Comparison of ENCODE assay signal across 7 cellular contexts in genomic region chr5:175729829-175730277, GRCh38.
DNase-seq lines count a peak whose midpoint lies in the region; ATAC-seq, FAIRE-seq and TF ChIP-seq lines count a peak whose summit lies in the region.

No MANE protein-coding gene starts in this region.

- ATAC-seq in GM18498 (IDR thresholded peaks at IDR 0.05; ENCODE audit: unreplicated experiment) (peak; percentile 87), HG03135 (IDR thresholded peaks at IDR 0.05; ENCODE audit: unreplicated experiment) (peak; percentile 81), WTC11 (peak; percentile 87)

- CTCF ChIA-PET in WTC11 (lab: Charles Lee) = interaction anchor here (0.5 to 8.3 kb wide), 128 partner anchors 11 to 1045 kb away, joined by 3 to 302 read pairs (median 6); partner anchors contain the start of genes CLTB, CPLX2, HIGD2A and KIAA1191

- H3K4me3 Mint-ChIP-seq in WTC11 (peak overlapping the region; percentile 74), immature natural killer cell (peak overlapping the region in 1 of 5 donors; percentile 17)

- H3K27me3 ChIP-seq in bronchial epithelial cell (ENCODE audit: control insufficient read depth, insufficient read depth, low read length) = no peaks in the 10 kb centered on the region

- H3K36me3 Mint-ChIP-seq in WTC11 (peaks cover 11% of the 10 kb centered on the region), immature natural killer cell (no peaks in the 10 kb centered on the region)

- H3K4me3 ChIP-seq in bronchial epithelial cell (ENCODE audit: low read depth, low read length) = no peak overlapping the region

- peak; percentile 98 for TF ChIP-seq CTCF in WTC11 (IDR thresholded peaks at IDR 0.05)
- TF ChIP-seq CTCF in bronchial epithelial cell (IDR thresholded peaks at IDR 0.05; ENCODE audit: insufficient read depth, low read length, severe bottlenecking) = peak; percentile 99

- H3K4me1 Mint-ChIP-seq in WTC11 (peaks cover 27% of the 10 kb centered on the region), immature natural killer cell (peaks cover 6 to 8% of the 10 kb centered on the region in 2 donors)

- peaks cover 5% of the 10 kb centered on the region for H3K27me3 Mint-ChIP-seq in WTC11 (ENCODE audit: low read depth)
- peaks cover 5 to 8% (median 6%) of the 10 kb centered on the region in 3 donors for H3K27me3 Mint-ChIP-seq in immature natural killer cell (ENCODE audit: low read depth in 3 of 3)

- no peak overlapping the region for H3K27ac Mint-ChIP-seq in WTC11
- no peak overlapping the region for H3K27ac Mint-ChIP-seq in immature natural killer cell

- POLR2A ChIA-PET in WTC11 (lab: Charles Lee) = interaction anchor here (0.6 to 1.5 kb wide), 5 partner anchors 61 to 157 kb away, joined by 3 to 12 read pairs (median 3); partner anchors contain the start of gene CPLX2

- no peaks in the 10 kb centered on the region for H3K36me3 ChIP-seq in bronchial epithelial cell (ENCODE audit: control insufficient read depth, insufficient read depth, low read length)

- H3K9me3 Mint-ChIP-seq in WTC11 = peaks cover 23% of the 10 kb centered on the region
- H3K9me3 Mint-ChIP-seq in immature natural killer cell = no peaks in the 10 kb centered on the region

- DNase-seq in NCI-H226 (peak; percentile 62), WTC11 (ENCODE audit: low spot score) (peak; percentile 100), bronchial epithelial cell (ENCODE audit: low read depth) (peak; percentile 77), immature natural killer cell (peak; percentile 74 to 81 (median 78))
- DNase-seq in stimulated activated CD4-positive, alpha-beta T cell treated with anti-CD3 and anti-CD28 coated beads, Interleukin-15, amount 100 ng/mL, for 24 hours = peak; percentile 95

- FAIRE-seq in bronchial epithelial cell (lab: Jason Lieb, UNC) = peak; percentile 40

TF ChIP-seq in WTC11, 78 proteins besides CTCF, POLR2A, EP300 and RAD21:
- TF ChIP-seq ZBTB43 (CRISPR knock-in tag; IDR thresholded peaks at IDR 0.05) (no peak), ETV6 (CRISPR knock-in tag; IDR thresholded peaks at IDR 0.05) (peak; percentile 84), ZNF396 (CRISPR knock-in tag; IDR thresholded peaks at IDR 0.05; ENCODE audit: borderline replicate concordance) (no peak), SP1 (CRISPR knock-in tag; conservative IDR thresholded peaks at IDR 0.05) (peak; percentile 59; the same call in 1 of the 2 replicates), ZNF232 (CRISPR knock-in tag; IDR thresholded peaks at IDR 0.05) (no peak; the same call in 1 of the 2 replicates), IRF1 (CRISPR knock-in tag; IDR thresholded peaks at IDR 0.05) (no peak), FOXK1 (CRISPR knock-in tag; IDR thresholded peaks at IDR 0.05) (peak; percentile 39; the same call in 1 of the 2 replicates)
- TF ChIP-seq, protein P1, sequence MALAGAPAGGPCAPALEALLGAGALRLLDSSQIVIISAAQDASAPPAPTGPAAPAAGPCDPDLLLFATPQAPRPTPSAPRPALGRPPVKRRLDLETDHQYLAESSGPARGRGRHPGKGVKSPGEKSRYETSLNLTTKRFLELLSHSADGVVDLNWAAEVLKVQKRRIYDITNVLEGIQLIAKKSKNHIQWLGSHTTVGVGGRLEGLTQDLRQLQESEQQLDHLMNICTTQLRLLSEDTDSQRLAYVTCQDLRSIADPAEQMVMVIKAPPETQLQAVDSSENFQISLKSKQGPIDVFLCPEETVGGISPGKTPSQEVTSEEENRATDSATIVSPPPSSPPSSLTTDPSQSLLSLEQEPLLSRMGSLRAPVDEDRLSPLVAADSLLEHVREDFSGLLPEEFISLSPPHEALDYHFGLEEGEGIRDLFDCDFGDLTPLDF (CRISPR knock-in tag; IDR thresholded peaks at IDR 0.05) = peak; percentile 27; the same call in 1 of the 2 replicates
- TF ChIP-seq, protein P2, sequence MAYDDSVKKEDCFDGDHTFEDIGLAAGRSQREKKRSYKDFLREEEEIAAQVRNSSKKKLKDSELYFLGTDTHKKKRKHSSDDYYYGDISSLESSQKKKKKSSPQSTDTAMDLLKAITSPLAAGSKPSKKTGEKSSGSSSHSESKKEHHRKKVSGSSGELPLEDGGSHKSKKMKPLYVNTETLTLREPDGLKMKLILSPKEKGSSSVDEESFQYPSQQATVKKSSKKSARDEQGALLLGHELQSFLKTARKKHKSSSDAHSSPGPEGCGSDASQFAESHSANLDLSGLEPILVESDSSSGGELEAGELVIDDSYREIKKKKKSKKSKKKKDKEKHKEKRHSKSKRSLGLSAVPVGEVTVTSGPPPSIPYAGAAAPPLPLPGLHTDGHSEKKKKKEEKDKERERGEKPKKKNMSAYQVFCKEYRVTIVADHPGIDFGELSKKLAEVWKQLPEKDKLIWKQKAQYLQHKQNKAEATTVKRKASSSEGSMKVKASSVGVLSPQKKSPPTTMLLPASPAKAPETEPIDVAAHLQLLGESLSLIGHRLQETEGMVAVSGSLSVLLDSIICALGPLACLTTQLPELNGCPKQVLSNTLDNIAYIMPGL (CRISPR knock-in tag; IDR thresholded peaks at IDR 0.05) = 0 out of 2 replicates have a peak, but pooled peaks have one; percentile 59
